In the genomic region with DNA sequence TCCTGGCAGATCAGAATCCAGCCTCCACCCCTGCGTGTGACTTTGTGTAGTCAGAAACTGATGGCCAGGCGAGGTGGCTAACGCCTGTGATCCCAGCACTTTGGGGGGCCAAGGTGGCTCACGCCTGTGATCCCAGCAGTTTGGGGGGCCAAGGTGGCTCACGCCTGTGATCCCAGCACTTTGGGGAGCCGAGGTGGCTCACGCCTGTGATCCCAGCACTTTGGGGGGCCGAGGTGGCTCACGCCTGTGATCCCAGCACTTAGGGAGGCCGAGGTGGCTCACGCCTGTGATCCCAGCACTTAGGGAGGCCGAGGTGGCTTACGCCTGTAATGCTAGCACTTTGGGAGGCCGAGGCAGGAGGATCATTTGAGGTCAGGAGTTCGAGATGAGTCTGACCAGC, we compare ENCODE assay signal across 22 cellular contexts. TPM values are rescaled to one million over a fixed set of nuclear protein-coding genes. Genes with fewer than 3 reads are reported as not detected.
"Had no signal": no experiment of that assay in that cellular context is flagged by ENCODE, and none has a peak within 500 bp of the region (broad histone marks: within the 10 kb centered on the region; RNA-seq: fewer than 3 reads in every experiment).

No MANE protein-coding gene starts in this region.

- DNase-seq: Karpas-422, KG1, MM.1S, NCI-H1092 treated with DMSO at 0.1 percent for 48 hours, NCI-H1436, NCI-H187, NCI-H2029, NCI-H2081 treated with DMSO at 0.1 percent for 48 hours, NCI-H2171, NCI-H226, NCI-H446, NCI-H510A, NCI-H524 treated with DMSO at 0.1 percent for 48 hours, NCI-H69, NCI-H774, RPMI8226, SHP77, SK-N-SH, SW 1271 had no signal

- H3K9me3 ChIP-seq: SK-N-SH had no signal

- H3K9ac ChIP-seq: SK-N-SH had no signal

- H3K9me2 ChIP-seq: SK-N-SH had no signal

- H3K4me2 ChIP-seq: SK-N-SH had no signal

RNA-seq across cellular contexts. Expression of a gene that starts 26.5 kb away (rescaled TPM):
- total RNA-seq: HT1080, M059J, SK-MEL-5 had no signal
